8 cellular contexts compared by ENCODE assay signal in the genomic region with DNA sequence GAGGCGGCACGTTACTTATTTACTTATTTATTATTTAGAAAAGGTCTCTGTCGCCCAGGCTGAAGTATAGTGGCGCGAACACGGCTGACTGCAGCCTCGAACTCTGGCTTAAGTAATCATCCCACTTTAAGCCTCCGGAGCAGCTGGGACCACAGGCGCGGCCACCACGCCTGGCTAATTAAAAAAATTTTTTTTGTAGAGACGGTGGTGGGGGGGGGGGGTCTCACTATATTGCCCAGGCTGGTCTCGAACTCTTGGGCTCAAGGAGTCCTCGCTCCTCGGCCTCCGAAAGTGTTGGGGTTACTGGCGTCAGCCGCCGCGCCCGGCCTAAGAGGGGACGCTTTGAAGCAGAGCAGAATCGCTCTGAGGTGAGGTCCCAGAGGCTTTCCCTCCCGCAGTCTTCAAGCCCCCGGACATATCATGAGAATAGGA. TPM values are rescaled to one million over a fixed set of nuclear protein-coding genes. Genes with fewer than 3 reads are reported as not detected.
DNase-seq lines count a peak whose midpoint lies in the region; ATAC-seq and TF ChIP-seq lines count a peak whose summit lies in the region.

No MANE protein-coding gene starts in this region.

- peaks cover 0 to 20% (median 11%) of the 10 kb centered on the region in 4 donors for H3K4me1 ChIP-seq in Peyer's patch
- peaks cover 36 to 43% of the 10 kb centered on the region in 2 donors for H3K4me1 ChIP-seq in gastrocnemius medialis

- intact Hi-C loops in gastrocnemius medialis (cut with DNase I; ENCODE audit: low total_unique reads): loop anchor here (2.0 to 10.0 kb wide), 2 partner anchors 66 to 500 kb away; a partner anchor contains a TSS

- no peak for TF ChIP-seq POLR2A in Peyer's patch (IDR thresholded peaks at IDR 0.05)
- TF ChIP-seq POLR2A in gastrocnemius medialis (IDR thresholded peaks at IDR 0.05): no peak

- in situ Hi-C loops in gastrocnemius medialis (cut with MboI; ENCODE audit: low sequenced_read_pairs in 4 of 4): loop anchor here in 1 of 4 donors (10.0 kb wide), 1 partner anchor 50 kb away; no protein-coding TSS in a partner anchor

- no peak for TF ChIP-seq CTCF in GM12875 (IDR thresholded peaks at IDR 0.05; ENCODE audit: borderline replicate concordance, insufficient read depth, low read depth, low read length)
- no peak for TF ChIP-seq CTCF in Peyer's patch (IDR thresholded peaks at IDR 0.05)
- TF ChIP-seq CTCF in fibroblast of the aortic adventitia (IDR thresholded peaks at IDR 0.05; ENCODE audit: insufficient read depth, low read length): no peak
- TF ChIP-seq CTCF in gastrocnemius medialis (IDR thresholded peaks at IDR 0.05 in 4 of 5, conservative IDR thresholded peaks at IDR 0.05 in 1 of 5): no peak

- H3K4me3 ChIP-seq in GM12875 (ENCODE audit: low read depth, low read length): peak overlapping the region; percentile 77
- H3K4me3 ChIP-seq in Peyer's patch: peak overlapping the region; percentile 74 to 99 (median 93)
- H3K4me3 ChIP-seq in fibroblast of the aortic adventitia (ENCODE audit: low read depth, low read length): peak overlapping the region; percentile 78
- H3K4me3 ChIP-seq in gastrocnemius medialis: peak overlapping the region; percentile 72 to 100 (median 88)

- H3K27ac ChIP-seq in Peyer's patch: peak overlapping the region; percentile 91 to 98 (median 94)
- peak overlapping the region; percentile 83 to 98 (median 90) for H3K27ac ChIP-seq in gastrocnemius medialis

- DNase-seq in Peyer's patch: peak in 1 of 3 donors; percentile 54
- DNase-seq in fibroblast of the aortic adventitia (ENCODE audit: low read depth): no peak
- DNase-seq in gastrocnemius medialis: no peak
- DNase-seq in NCI-H1436 treated with DMSO at 0.1 percent for 48 hours (lab: John Stamatoyannopoulos, UW): no peak
- DNase-seq in mesenteric fat pad (ENCODE audit: low spot score): no peak

- H3K27me3 ChIP-seq in Peyer's patch (no peaks in the 10 kb centered on the region), gastrocnemius medialis (no peaks in the 10 kb centered on the region)

- H3K36me3 ChIP-seq in Peyer's patch (no peaks in the 10 kb centered on the region), gastrocnemius medialis (no peaks in the 10 kb centered on the region)

- H3K9me3 ChIP-seq in Peyer's patch (no peaks in the 10 kb centered on the region), gastrocnemius medialis (no peaks in the 10 kb centered on the region)

- no peak for ATAC-seq in gastrocnemius medialis
- ATAC-seq in HG02970 (IDR thresholded peaks at IDR 0.05; ENCODE audit: low FRiP score, unreplicated experiment): no peak
- no peak for ATAC-seq in HG02840 (IDR thresholded peaks at IDR 0.05; ENCODE audit: low FRiP score, unreplicated experiment)

RNA-seq across cellular contexts. Expression of a gene that starts 0.7 kb away (rescaled TPM):
- total RNA-seq in Peyer's patch (10 to 100 TPM; 19.0 to 31.7 (median 24.0) TPM), fibroblast of the aortic adventitia (ENCODE audit: low replicate concordance) (5.2 and 6.8 TPM in 2 replicates), gastrocnemius medialis (10 to 100 TPM in 3 of 4 donors, 1 to 10 TPM in 1; 9.3 to 28.7 (median 20.5) TPM), mesenteric fat pad (8.4 TPM)

RNA-seq across cellular contexts. Expression of a gene that starts 16.1 kb away (rescaled TPM):
- total RNA-seq in Peyer's patch (1 to 10 TPM; 1.7 to 9.7 (median 6.9) TPM), fibroblast of the aortic adventitia (ENCODE audit: low replicate concordance) (1.5 and 5.6 TPM in 2 replicates), gastrocnemius medialis (1 to 10 TPM; 1.7 to 7.6 (median 3.2) TPM), mesenteric fat pad (8.2 TPM)

RNA-seq across cellular contexts. Expression of a gene that starts 42.8 kb away (rescaled TPM):
- total RNA-seq in Peyer's patch (10 to 100 TPM in 1 of 4 donors, 1 to 10 TPM in 3; 4.9 to 28.9 (median 7.3) TPM), fibroblast of the aortic adventitia (ENCODE audit: low replicate concordance) (9.8 and 10.8 TPM in 2 replicates), gastrocnemius medialis (10 to 100 TPM in 1 of 4 donors, 1 to 10 TPM in 3; 1.7 to 12.3 (median 2.4) TPM), mesenteric fat pad (7.9 TPM)
